ENCODE assay signal across 12 cellular contexts in the genomic region with DNA sequence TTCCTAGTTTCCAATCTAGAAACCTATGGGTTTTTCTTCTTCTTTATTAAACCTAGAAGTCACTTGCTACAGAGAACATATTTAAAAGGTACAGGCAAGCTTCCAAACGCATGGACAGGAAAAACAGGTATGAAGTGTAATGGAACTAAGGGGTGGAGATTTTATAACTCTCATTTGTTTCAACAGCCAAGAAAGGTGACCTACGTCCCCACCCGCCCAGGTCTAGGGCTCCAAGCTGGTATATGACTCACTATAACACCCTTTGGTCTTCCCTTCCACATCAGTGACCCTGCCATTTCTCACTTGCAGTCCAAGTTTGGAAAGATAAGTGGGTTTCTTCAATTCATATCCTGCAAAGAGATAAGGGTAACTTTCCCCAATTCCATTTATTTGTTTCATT. TPM values are rescaled to one million over a fixed set of nuclear protein-coding genes. Genes with fewer than 3 reads are reported as not detected.
A peak's percentile ranks its signal among the peaks of the same experiment; 100 is the strongest.
DNase-seq lines count a peak whose midpoint lies in the region; TF ChIP-seq lines count a peak whose summit lies in the region.
"Had no signal": no experiment of that assay in that cellular context is flagged by ENCODE, and none has a peak within 500 bp of the region (broad histone marks: within the 10 kb centered on the region; RNA-seq: fewer than 3 reads in every experiment).

No MANE protein-coding gene starts in this region.

- TF ChIP-seq CTCF in LNCaP clone FGC (IDR thresholded peaks at IDR 0.05; ENCODE audit: control insufficient read depth, extremely low read depth, insufficient read depth) (no peak), mammary epithelial cell (conservative IDR thresholded peaks at IDR 0.05 in 1 of 2, IDR thresholded peaks at IDR 0.05 in 1 of 2; ENCODE audit: extremely low read depth in 1 of 2, insufficient read depth in 1 of 2, low read depth in 1 of 2, low read length in 2 of 2) (no peak), ovary (IDR thresholded peaks at IDR 0.05) (no peak)

- no peak for TF ChIP-seq POLR2A in ovary (IDR thresholded peaks at IDR 0.05)

- H3K4me1 ChIP-seq in mammary epithelial cell (ENCODE audit: insufficient read depth, low read length) (peaks cover 9% of the 10 kb centered on the region), muscle layer of duodenum (ENCODE audit: control insufficient read depth in 1 of 2, insufficient read depth in 2 of 2, low read length in 2 of 2) (no peaks in the 10 kb centered on the region), ovary (ENCODE audit: insufficient read depth) (peaks cover 2% of the 10 kb centered on the region)

- H3K4me3 ChIP-seq in LNCaP clone FGC (ENCODE audit: low read depth, low read length) = 0 out of 2 replicates have a peak overlapping the region, but pooled peaks have one; percentile 1
- no peak overlapping the region for H3K4me3 ChIP-seq in mammary epithelial cell (replicated peaks in 1 of 3; ENCODE audit: insufficient read depth in 1 of 3, low read depth in 2 of 3, low read length in 3 of 3)
- H3K4me3 ChIP-seq in muscle layer of duodenum (ENCODE audit: low read depth in 1 of 2, low read length in 2 of 2) = no peak overlapping the region
- no peak overlapping the region for H3K4me3 ChIP-seq in ovary

- 0% methylated on average over 3 of the region's 3 CpGs for WGBS in mammary epithelial cell (ENCODE audit: low coverage, missing lambda C conversion rate)
- 57 to 75% (median 65%) methylated on average over 3 of the region's 3 CpGs for WGBS in ovary, 3 donors

- intact Hi-C loops in mammary epithelial cell (cut with micrococcal nuclease) = loop anchor here (5.0 kb wide), 1 partner anchor 206 kb away; no protein-coding TSS in a partner anchor
- intact Hi-C loops in ovary (cut with DNase I) = no loop called here

- CTCF ChIA-PET in mammary epithelial cell (lab: Charles Lee; ENCODE audit: low non-redundant PET) = interaction anchor here (0.5 to 1.0 kb wide), 3 partner anchors 47 to 224 kb away, joined by 3 to 4 read pairs (median 3); a partner anchor contains a TSS

- DNase-seq in Caki2 (ENCODE audit: low read depth) (peak; percentile 46), LNCaP clone FGC (ENCODE audit: low read depth) (peak; percentile 97), mammary epithelial cell (peak; percentile 68), inferior parietal cortex (ENCODE audit: extremely low spot score) (no peak), NCI-H1436 (lab: John Stamatoyannopoulos, UW) (no peak), ovary (no peak)
- no peak for DNase-seq in activated CD4-positive, alpha-beta T cell treated with anti-CD3 and anti-CD28 coated beads, Interleukin-2, amount 50 U/mL, for 1 hour
- DNase-seq: amniotic stem cell had no signal

- H3K27ac ChIP-seq in mammary epithelial cell (ENCODE audit: insufficient read depth, low read depth, low read length) = peak overlapping the region; percentile 38
- peak overlapping the region; percentile 93 for H3K27ac ChIP-seq in muscle layer of duodenum (ENCODE audit: low read length)
- peak overlapping the region in 1 of 2 donors; percentile 13 for H3K27ac ChIP-seq in ovary
- H3K27ac ChIP-seq: BLaER1 had no signal

- no TSS peak for BruUV-seq in mammary epithelial cell (replicated peaks; lab: Mats Ljungman, UMichigan)

- no peaks in the 10 kb centered on the region for H3K79me2 ChIP-seq in mammary epithelial cell (ENCODE audit: insufficient read depth, low read length)

- TF ChIP-seq EP300 in ovary (IDR thresholded peaks at IDR 0.05) = no peak

- no peak overlapping the region for H3K9ac ChIP-seq in mammary epithelial cell (ENCODE audit: insufficient read depth, low read length)
- H3K9ac ChIP-seq: BLaER1 had no signal

- in situ Hi-C loops in Caki2 (cut with HindIII; ENCODE audit: low pct_unique_long_range_greater_than_20kb, low sequenced_read_pairs) = no loop called here
- in situ Hi-C loops in mammary epithelial cell (cut with MboI; ENCODE audit: low sequenced_read_pairs in 2 of 2) = loop anchor here in 1 of 2 donors (25.0 kb wide), 1 partner anchor 221 kb away; no protein-coding TSS in a partner anchor

- no peaks in the 10 kb centered on the region for H4K20me1 ChIP-seq in mammary epithelial cell (ENCODE audit: insufficient read depth, low read length)
- H4K20me1 ChIP-seq: BLaER1 had no signal

- no peak overlapping the region for H2AFZ ChIP-seq in mammary epithelial cell (ENCODE audit: low read depth, low read length)

- H3K9me3 ChIP-seq in mammary epithelial cell (replicated peaks; ENCODE audit: insufficient read depth, low read length) = no peaks in the 10 kb centered on the region
- H3K9me3 ChIP-seq in muscle layer of duodenum (ENCODE audit: control insufficient read depth in 1 of 2, low read length in 2 of 2) = no peaks in the 10 kb centered on the region
- H3K9me3 ChIP-seq in ovary = no peaks in the 10 kb centered on the region
- H3K9me3 ChIP-seq: BLaER1 had no signal

- H3K36me3 ChIP-seq in mammary epithelial cell (ENCODE audit: insufficient read depth, low read length) (no peaks in the 10 kb centered on the region), muscle layer of duodenum (ENCODE audit: control insufficient read depth in 1 of 2, insufficient read depth in 2 of 2, low read length in 2 of 2) (no peaks in the 10 kb centered on the region), ovary (no peaks in the 10 kb centered on the region)
- H3K36me3 ChIP-seq: BLaER1 had no signal

- dilution Hi-C loops in mammary epithelial cell (cut with HindIII; ENCODE audit: low sequenced_read_pairs) = no loop called here

- H3K27me3 ChIP-seq in mammary epithelial cell (ENCODE audit: insufficient read depth, low read length) = no peaks in the 10 kb centered on the region
- no peaks in the 10 kb centered on the region for H3K27me3 ChIP-seq in muscle layer of duodenum (ENCODE audit: low read depth, low read length)
- no peaks in the 10 kb centered on the region for H3K27me3 ChIP-seq in ovary

- H3K4me2 ChIP-seq in mammary epithelial cell (ENCODE audit: insufficient read depth, low read depth, low read length) = peak overlapping the region; percentile 37

RNA-seq across cellular contexts. Expression of a gene that starts 6.0 kb away (rescaled TPM):
- 14.8 and 23.9 TPM in 2 replicates for total RNA-seq in Caki2 (2014; rRNA removed; shearing (Covaris generic); ENCODE audit: low replicate concordance)
- total RNA-seq in mammary epithelial cell (under 1 TPM; 0.38 to 0.50 TPM), ovary (1 to 10 TPM in 1 of 7 donors, under 1 TPM in 4, not detected in 2; 0.12 to 1.0 (median 0.61) TPM)
- polyA plus RNA-seq in mammary epithelial cell (0.18 TPM), ovary (10 to 100 TPM in 1 of 2 donors, under 1 TPM in 1; 0.98 to 12.1 TPM)
- polyA minus RNA-seq in mammary epithelial cell = not detected
- total RNA-seq: activated CD4-positive, alpha-beta memory T cell treated with anti-CD3 and anti-CD28 coated beads, Interleukin-2, amount 10 ng/mL, durations not matched to agents 7 days and 5 days; SK-MEL-5 had no signal

RNA-seq across cellular contexts. Expression of a gene that starts 27.7 kb away (rescaled TPM):
- total RNA-seq in Caki2 (2014; rRNA removed; shearing (Covaris generic); ENCODE audit: low replicate concordance) = 5.1 and 28.4 TPM in 2 replicates
- total RNA-seq in mammary epithelial cell (10 to 100 TPM; 27.5 to 41.7 TPM), ovary (10 to 100 TPM; 17.0 to 51.6 (median 43.5) TPM)
- polyA plus RNA-seq in mammary epithelial cell (7.7 TPM), ovary (10 to 100 TPM; 16.0 to 49.3 TPM)
- polyA minus RNA-seq in mammary epithelial cell = 18.1 TPM

RNA-seq across cellular contexts. Expression of a gene that starts 59.6 kb away (rescaled TPM):
- 22.9 and 23.0 TPM in 2 replicates for total RNA-seq in Caki2 (2014; rRNA removed; shearing (Covaris generic); ENCODE audit: low replicate concordance)
- total RNA-seq in mammary epithelial cell (10 to 100 TPM; 17.7 to 18.6 TPM), ovary (10 to 100 TPM; 13.9 to 21.2 (median 17.8) TPM)
- polyA plus RNA-seq in mammary epithelial cell (21.0 TPM), ovary (10 to 100 TPM; 13.3 to 26.3 TPM)
- polyA minus RNA-seq in mammary epithelial cell = 24.2 TPM

Comparison
In these comparisons a context has a peak if more than half of its experiments do, and no peak if none do; other contexts are left out.
1. DNase-seq: peak in Caki2 (single experiment), LNCaP clone FGC (single experiment) and mammary epithelial cell (single experiment); none in inferior parietal cortex (single experiment), NCI-H1436 (single experiment), ovary (0 of 5) and activated CD4-positive, alpha-beta T cell treated with anti-CD3 and anti-CD28 coated beads, Interleukin-2, amount 50 U/mL, for 1 hour (single experiment).